ENCODE assay signal across 1 cellular context in the genomic region with DNA sequence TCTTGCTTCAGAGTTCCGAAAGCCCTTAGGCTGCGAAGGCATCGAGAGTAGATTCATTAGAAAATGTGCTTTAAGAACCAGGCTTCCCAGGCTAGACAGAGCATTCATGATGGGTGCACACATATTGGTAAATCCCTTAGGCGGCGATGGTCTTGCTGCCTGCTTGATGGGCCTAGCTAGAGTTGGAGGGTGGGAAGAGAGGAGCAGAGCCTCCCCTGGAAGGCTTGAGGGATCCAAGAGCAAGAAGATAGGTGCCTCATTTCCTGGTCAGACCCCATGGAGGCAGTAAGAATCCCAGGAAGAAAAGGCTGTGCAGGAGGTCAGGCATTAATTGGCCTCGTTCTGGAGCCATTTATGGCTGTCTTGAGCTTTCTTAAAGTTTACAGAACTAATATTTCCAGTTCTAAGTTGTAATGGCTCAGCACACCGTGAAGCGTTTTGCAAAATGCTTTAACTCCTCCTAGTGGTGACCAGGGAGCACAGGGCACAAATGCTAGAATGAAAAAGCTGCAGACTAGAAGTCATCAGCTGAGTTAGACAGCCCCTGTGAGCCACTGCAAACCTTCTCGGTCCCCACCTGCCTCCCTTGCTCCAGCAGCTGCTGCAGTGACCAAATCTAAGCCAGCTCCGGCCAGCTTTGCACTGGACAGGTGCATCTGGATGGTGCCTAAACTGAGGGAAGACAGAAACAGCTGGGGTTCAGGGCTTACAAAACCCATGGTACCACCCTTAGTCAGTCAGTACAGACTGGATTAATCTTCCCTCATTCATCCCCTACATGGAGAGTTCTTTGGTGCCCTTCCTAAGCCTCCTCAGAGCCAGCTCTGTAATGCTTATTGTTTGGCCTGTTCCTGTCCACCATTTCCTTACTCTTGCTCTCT.
A peak's percentile ranks its signal among the peaks of the same experiment; 100 is the strongest.
TF ChIP-seq lines count a peak whose summit lies in the region.

No MANE protein-coding gene starts in this region.

TF ChIP-seq in GM12878, 131 proteins besides CTCF, POLR2A, EP300 and RAD21:
- TF ChIP-seq SMC3 (IDR thresholded peaks at IDR 0.05; ENCODE audit: borderline replicate concordance, low read length), result peak; percentile 59; the same call in 1 of the 2 replicates
- TF ChIP-seq YY1 (IDR thresholded peaks at IDR 0.05; ENCODE audit: low read depth, low read length), result peak; percentile 53; the same call in 1 of the 2 replicates
- no peak for TF ChIP-seq RUNX3 (IDR thresholded peaks at IDR 0.05; ENCODE audit: low read length)
